ENCODE assay signal across 19 cellular contexts in the genomic region with DNA sequence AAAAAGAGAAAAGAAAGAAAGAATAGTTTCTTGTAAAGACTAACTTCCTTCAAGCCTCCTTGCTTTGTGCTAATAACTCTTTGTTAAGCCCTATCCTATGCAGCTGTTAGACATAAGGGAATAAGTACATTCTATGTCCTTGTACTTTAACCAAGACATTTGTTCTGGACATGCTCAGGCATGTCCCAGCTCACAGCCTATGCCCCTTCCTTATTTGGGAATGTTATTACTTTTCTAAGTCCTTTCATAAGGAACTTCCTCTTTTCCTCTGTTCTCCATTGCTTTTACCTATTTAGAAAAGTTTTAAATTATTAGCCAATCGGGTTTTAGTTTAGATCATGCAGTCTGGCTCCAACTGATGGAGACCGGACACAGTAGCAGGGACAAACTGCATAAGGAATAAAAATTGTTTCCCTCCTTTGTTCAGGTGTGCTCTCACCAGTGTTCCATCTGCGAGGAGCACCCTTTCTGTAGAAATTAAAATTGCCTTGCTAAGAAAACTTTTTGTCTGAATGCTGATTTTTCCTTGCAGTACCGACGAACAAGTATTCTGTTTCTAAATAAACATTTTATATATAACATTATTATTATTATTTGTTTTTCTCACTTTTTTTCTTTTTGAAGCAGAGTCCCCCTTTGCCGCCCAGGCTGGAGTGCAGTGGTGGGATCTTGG. TPM values are rescaled to one million over a fixed set of nuclear protein-coding genes. Genes with fewer than 3 reads are reported as not detected.
DNase-seq lines count a peak whose midpoint lies in the region; ATAC-seq and TF ChIP-seq lines count a peak whose summit lies in the region.
"Had no signal": no experiment of that assay in that cellular context is flagged by ENCODE, and none has a peak within 500 bp of the region (broad histone marks: within the 10 kb centered on the region; RNA-seq: fewer than 3 reads in every experiment).

No MANE protein-coding gene starts in this region.

- no peaks in the 10 kb centered on the region for H3K36me3 ChIP-seq in breast epithelium
- H3K36me3 ChIP-seq: BE2C had no signal

- H3K4me1 Mint-ChIP-seq in MCF 10A (ENCODE audit: insufficient read depth, unreplicated experiment), result no peaks in the 10 kb centered on the region

- ATAC-seq in GM21717 (IDR thresholded peaks at IDR 0.05; ENCODE audit: unreplicated experiment), result no peak
- no peak for ATAC-seq in HG02678 (IDR thresholded peaks at IDR 0.05; ENCODE audit: unreplicated experiment)
- ATAC-seq: Right ventricle myocardium inferior had no signal

- no peak for DNase-seq in MCF 10A (ENCODE audit: unreplicated experiment)
- DNase-seq in breast epithelium (ENCODE audit: low spot score in 2 of 2), result no peak
- DNase-seq in NCI-H69 (lab: John Stamatoyannopoulos, UW), result peak; percentile 11
- peak; percentile 15 for DNase-seq in fibroblast of mammary gland (ENCODE audit: low read depth)
- DNase-seq in NCI-H345 (lab: John Stamatoyannopoulos, UW), result no peak
- DNase-seq in NCI-H1930 (lab: John Stamatoyannopoulos, UW), result no peak
- DNase-seq: 8988T; BE2C; CD4-positive, CD25-positive, alpha-beta regulatory T cell; COR-L47; H7; NCI-H1436 treated with DMSO at 0.1 percent for 48 hours; NCI-H2029 treated with DMSO at 0.1 percent for 48 hours; NCI-H510A; NCI-H774; SK-N-SH had no signal

- no peak for TF ChIP-seq CTCF in MCF 10A (IDR thresholded peaks at IDR 0.05; ENCODE audit: unreplicated experiment)
- no peak for TF ChIP-seq CTCF in breast epithelium (IDR thresholded peaks at IDR 0.05)
- TF ChIP-seq CTCF in fibroblast of mammary gland (conservative IDR thresholded peaks at IDR 0.05; ENCODE audit: control insufficient read depth, insufficient read depth, low read depth, low read length), result no peak

- TF ChIP-seq POLR2A in breast epithelium (IDR thresholded peaks at IDR 0.05), result no peak

- POLR2A ChIA-PET in MCF 10A (lab: Yijun Ruan, JAX), result no interaction called here

- H3K4me3 ChIP-seq in breast epithelium, result no peak overlapping the region
- no peak overlapping the region for H3K4me3 ChIP-seq in fibroblast of mammary gland (ENCODE audit: control insufficient read depth, low read depth, low read length)

- no peaks in the 10 kb centered on the region for H3K36me3 Mint-ChIP-seq in MCF 10A (ENCODE audit: insufficient read depth, unreplicated experiment)
- H3K36me3 Mint-ChIP-seq: CD4-positive, CD25-positive, alpha-beta regulatory T cell had no signal

- no peaks in the 10 kb centered on the region for H3K27me3 ChIP-seq in breast epithelium
- H3K27me3 ChIP-seq: BE2C had no signal

- peaks cover 0 to 22% of the 10 kb centered on the region in 2 donors for H3K9me3 ChIP-seq in breast epithelium
- H3K9me3 ChIP-seq: BE2C, SK-N-SH had no signal

- intact Hi-C loops in MCF 10A (cut with micrococcal nuclease), result no loop called here
- intact Hi-C loops in breast epithelium (cut with DNase I; ENCODE audit: low total_unique reads), result no loop called here

- H3K27ac Mint-ChIP-seq in MCF 10A (ENCODE audit: low read depth, unreplicated experiment), result peak overlapping the region; percentile 23

- H3K27me3 Mint-ChIP-seq in MCF 10A (ENCODE audit: insufficient read depth, unreplicated experiment), result no peaks in the 10 kb centered on the region

- no peaks in the 10 kb centered on the region for H3K4me1 ChIP-seq in breast epithelium
- H3K4me1 ChIP-seq: BE2C had no signal

- no TSS peak for BruUV-seq in MCF 10A (replicated peaks; lab: Mats Ljungman, UMichigan)

- no peak overlapping the region for H3K4me3 Mint-ChIP-seq in MCF 10A (ENCODE audit: unreplicated experiment)
- H3K4me3 Mint-ChIP-seq: CD4-positive, CD25-positive, alpha-beta regulatory T cell had no signal

- CTCF ChIA-PET in MCF 10A (lab: Yijun Ruan, JAX), result no interaction called here

- H3K27ac ChIP-seq in breast epithelium, result no peak overlapping the region

- peaks cover 8% of the 10 kb centered on the region for H3K9me3 Mint-ChIP-seq in MCF 10A (ENCODE audit: unreplicated experiment)

RNA-seq across cellular contexts. Expression of a gene that starts 21.6 kb away (rescaled TPM):
- total RNA-seq in MCF 10A (2022) (17.1 and 21.4 TPM in 2 replicates), breast epithelium (10 to 100 TPM in 2 of 3 donors, 1 to 10 TPM in 1; 4.8 to 13.8 (median 12.1) TPM)

RNA-seq across cellular contexts. Expression of a gene that starts 23.1 kb away (rescaled TPM):
- total RNA-seq in MCF 10A (2022), result 2.6 and 5.2 TPM in 2 replicates
- 10 to 100 TPM in 1 of 3 donors, 1 to 10 TPM in 2; 8.8 to 12.5 (median 9.7) TPM for total RNA-seq in breast epithelium

RNA-seq across cellular contexts. Expression of a gene that starts 47.3 kb away (rescaled TPM):
- total RNA-seq in MCF 10A (2022), result 36.9 and 39.8 TPM in 2 replicates
- 10 to 100 TPM; 12.6 to 34.0 (median 22.3) TPM for total RNA-seq in breast epithelium

Comparison
In these comparisons a context has a peak if more than half of its experiments do, and no peak if none do; other contexts are left out.
1. DNase-seq: peak in NCI-H69 (single experiment) and fibroblast of mammary gland (single experiment); none in MCF 10A (single experiment), breast epithelium (0 of 2), NCI-H345 (single experiment) and NCI-H1930 (0 of 2).